In the genomic region with DNA sequence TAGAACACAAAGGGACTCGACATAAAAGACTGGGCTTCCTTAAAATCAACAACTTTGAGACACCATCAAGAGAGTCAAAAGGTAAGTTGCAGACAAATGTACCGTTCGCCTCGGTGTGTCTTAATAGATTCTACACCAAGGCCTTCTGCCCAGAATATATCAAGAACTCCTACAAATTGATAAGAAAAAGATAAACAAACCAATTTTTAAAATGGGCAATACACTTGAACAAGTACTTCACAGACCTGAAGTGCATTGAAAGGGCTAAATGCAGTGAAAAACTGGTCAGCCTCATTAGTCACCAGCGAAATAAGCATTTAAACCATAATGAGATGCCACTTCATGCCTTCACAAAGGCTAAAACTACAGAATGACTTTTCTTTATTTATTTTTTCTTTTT, we compare ENCODE assay signal across 24 cellular contexts.
"Had no signal": no experiment of that assay in that cellular context is flagged by ENCODE, and none has a peak within 500 bp of the region (broad histone marks: within the 10 kb centered on the region; RNA-seq: fewer than 3 reads in every experiment).

No MANE protein-coding gene starts in this region.

- H3K4me1 ChIP-seq: tibial artery, uterus, vagina had no signal

- H3K9me3 ChIP-seq: stomach, suprapubic skin, testis, thoracic aorta, thyroid gland, tibial nerve, transverse colon, upper lobe of left lung, upper lobe of right lung, uterus, vagina had no signal

- H3K27me3 ChIP-seq: stomach, suprapubic skin, testis, thyroid gland, tibial artery, tibial nerve, transverse colon, upper lobe of left lung, upper lobe of right lung, uterus, vagina had no signal

- DNase-seq: stimulated activated CD4-positive, alpha-beta T cell treated with anti-CD3 and anti-CD28 coated beads, Interleukin-2, amount 100 ng/mL, for 48 hours; stimulated activated CD4-positive, alpha-beta T cell treated with anti-CD3 and anti-CD28 coated beads, Interleukin-4, amount 100 ng/mL, for 1 hour; stimulated activated CD4-positive, alpha-beta T cell treated with anti-CD3 and anti-CD28 coated beads, Interleukin-4, amount 100 ng/mL, for 24 hours; stimulated activated CD4-positive, alpha-beta T cell treated with anti-CD3 and anti-CD28 coated beads, Interleukin-4, amount 100 ng/mL, for 4 hours; stimulated activated CD8-positive, alpha-beta memory T cell treated with anti-CD3 and anti-CD28 coated beads, Interleukin-4, amount 100 ng/mL, for 48 hours; stimulated activated naive B cell treated with anti-CD40 and anti-IgM and Interleukin-4, amounts not matched to agents 10 μg/mL and 1 μg/mL and 100 μg/mL, for 72 hours; stimulated activated naive CD4-positive, alpha-beta T cell; stimulated activated naive CD4-positive, alpha-beta T cell treated with Interleukin-2 at 50 U/mL for 16 hours; stimulated activated naive CD8-positive, alpha-beta T cell treated with anti-CD3 and anti-CD28 coated beads, Interleukin-15, amount 100 ng/mL, for 72 hours; stimulated activated naive CD8-positive, alpha-beta T cell treated with anti-CD3 and anti-CD28 coated beads, Interleukin-15, Interleukin-2, amounts not matched to agents 100 U/mL and 50 U/mL, for 24 hours; stomach; substantia nigra; testis; thyroid gland; tibial artery; transverse colon; trophoblast cell; upper lobe of left lung; upper lobe of right lung; uterus had no signal

- H3K36me3 ChIP-seq: stomach, suprapubic skin, thoracic aorta, thyroid gland, tibial artery, tibial nerve, transverse colon, upper lobe of left lung, upper lobe of right lung, uterus, vagina had no signal

- H3K4me3 ChIP-seq: stomach, suprapubic skin, testis, thoracic aorta, thyroid gland, tibial artery, tibial nerve, transverse colon, upper lobe of left lung, upper lobe of right lung, uterus, vagina had no signal

- H3K27ac ChIP-seq: stomach, suprapubic skin, testis, thoracic aorta, thyroid gland, tibial artery, tibial nerve, transverse colon, upper lobe of left lung, upper lobe of right lung, uterus, vagina had no signal
